In genomic region chr4:68948044-68948743, GRCh38 we compare ENCODE assay signal across 1 cellular context.
A peak's percentile ranks its signal among the peaks of the same experiment; 100 is the strongest.
TF ChIP-seq lines count a peak whose summit lies in the region.

No MANE protein-coding gene starts in this region.

TF ChIP-seq in HepG2, 621 proteins besides CTCF, POLR2A, EP300 and RAD21 (continued from another document and continues in another):
- TF ChIP-seq DMTF1 (CRISPR knock-in tag; IDR thresholded peaks at IDR 0.05) (no peak), TCF7L2 (IDR thresholded peaks at IDR 0.05; ENCODE audit: low read depth, low read length) (no peak), ZNF235 (CRISPR knock-in tag; IDR thresholded peaks at IDR 0.05; ENCODE audit: borderline replicate concordance) (no peak), NFKB2 (CRISPR knock-in tag; IDR thresholded peaks at IDR 0.05; ENCODE audit: borderline replicate concordance) (no peak), ZNF17 (CRISPR knock-in tag; IDR thresholded peaks at IDR 0.05) (no peak), ZNF407 (CRISPR knock-in tag; IDR thresholded peaks at IDR 0.05; ENCODE audit: not compliant biosample characterization) (no peak), HDAC1 (CRISPR knock-in tag; IDR thresholded peaks at IDR 0.05) (no peak), IRF1 (CRISPR knock-in tag; IDR thresholded peaks at IDR 0.05; ENCODE audit: low read depth) (no peak), MTA3 (CRISPR knock-in tag; IDR thresholded peaks at IDR 0.05) (no peak), ZNF281 (CRISPR knock-in tag; IDR thresholded peaks at IDR 0.05; ENCODE audit: borderline replicate concordance) (no peak), ZBTB21 (CRISPR knock-in tag; IDR thresholded peaks at IDR 0.05) (no peak), ADNP (CRISPR knock-in tag; IDR thresholded peaks at IDR 0.05) (no peak), CEBPG (CRISPR knock-in tag; IDR thresholded peaks at IDR 0.05) (peak; percentile 91), CREBL2 (CRISPR knock-in tag; IDR thresholded peaks at IDR 0.05; ENCODE audit: borderline replicate concordance) (no peak), FOSL1 (CRISPR knock-in tag; IDR thresholded peaks at IDR 0.05; ENCODE audit: borderline replicate concordance) (no peak), ZNF7 (CRISPR knock-in tag; IDR thresholded peaks at IDR 0.05) (no peak), ZNF556 (CRISPR knock-in tag; IDR thresholded peaks at IDR 0.05; ENCODE audit: borderline replicate concordance) (no peak), RBFOX2 (IDR thresholded peaks at IDR 0.05; ENCODE audit: low read depth, low read length) (no peak), NR1H2 (CRISPR knock-in tag; IDR thresholded peaks at IDR 0.05; ENCODE audit: borderline replicate concordance, low read depth) (no peak), ZNF773 (CRISPR knock-in tag; IDR thresholded peaks at IDR 0.05; ENCODE audit: borderline replicate concordance) (no peak), TFAP4 (IDR thresholded peaks at IDR 0.05; ENCODE audit: borderline replicate concordance, low read depth) (no peak), ZNF616 (CRISPR knock-in tag; IDR thresholded peaks at IDR 0.05; ENCODE audit: low read depth) (no peak), PAF1 (CRISPR knock-in tag; IDR thresholded peaks at IDR 0.05) (0 out of 2 replicates have a peak, but pooled peaks have one; percentile 50), ELF3 (CRISPR knock-in tag; IDR thresholded peaks at IDR 0.05) (peak; percentile 62), ZNF772 (CRISPR knock-in tag; IDR thresholded peaks at IDR 0.05) (no peak), TEF (CRISPR knock-in tag; IDR thresholded peaks at IDR 0.05) (no peak; the same call in 1 of the 2 replicates), ZEB1 (IDR thresholded peaks at IDR 0.05; ENCODE audit: insufficient replicate concordance, low read depth) (no peak), ZNF33A (CRISPR knock-in tag; IDR thresholded peaks at IDR 0.05; ENCODE audit: borderline replicate concordance) (no peak), ZNF20 (CRISPR knock-in tag; IDR thresholded peaks at IDR 0.05) (no peak), MEIS1 (CRISPR knock-in tag; IDR thresholded peaks at IDR 0.05; ENCODE audit: borderline replicate concordance) (no peak), ARID2 (CRISPR knock-in tag; IDR thresholded peaks at IDR 0.05; ENCODE audit: borderline replicate concordance) (no peak), KDM5A (IDR thresholded peaks at IDR 0.05; ENCODE audit: borderline replicate concordance, low read length) (no peak), AKNA (CRISPR knock-in tag; IDR thresholded peaks at IDR 0.05; ENCODE audit: borderline replicate concordance) (no peak), ZNF296 (CRISPR knock-in tag; conservative IDR thresholded peaks at IDR 0.05) (no peak), ZNF780A (CRISPR knock-in tag; IDR thresholded peaks at IDR 0.05) (no peak), ATM (IDR thresholded peaks at IDR 0.05; ENCODE audit: borderline replicate concordance) (no peak), CSRNP1 (CRISPR knock-in tag; IDR thresholded peaks at IDR 0.05) (no peak), TAF15 (IDR thresholded peaks at IDR 0.05; ENCODE audit: low read depth, low read length, poor library complexity, severe bottlenecking) (no peak), ZKSCAN1 (IDR thresholded peaks at IDR 0.05; ENCODE audit: low read length) (no peak)
